ENCODE assay signal across 10 cellular contexts in the genomic region with DNA sequence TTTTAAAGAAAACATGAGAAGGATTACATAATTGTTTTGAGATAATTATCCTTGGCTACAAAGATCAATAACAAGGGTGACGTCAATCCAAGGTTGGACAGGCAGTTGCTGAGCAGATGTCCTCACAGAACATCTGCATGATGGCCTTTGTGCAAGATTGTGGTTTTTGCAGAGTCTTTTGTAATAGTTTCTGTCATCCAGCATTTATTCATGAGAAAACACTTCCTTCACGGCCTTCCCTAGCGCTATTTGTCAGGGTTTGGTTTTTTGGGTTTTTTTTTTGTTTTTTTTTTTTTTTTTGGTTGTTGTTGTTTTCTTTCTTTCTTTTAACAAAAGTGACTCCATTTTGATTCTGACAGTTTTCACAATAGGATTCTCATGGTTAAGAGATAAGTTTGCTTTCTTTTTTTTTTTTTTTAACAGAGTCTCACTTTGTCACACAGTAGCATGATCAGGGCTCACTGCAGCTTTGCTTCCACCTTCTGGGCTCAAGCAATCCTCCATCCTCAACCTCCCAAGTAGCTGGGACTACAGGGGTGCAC. TPM values are rescaled to one million over a fixed set of nuclear protein-coding genes. Genes with fewer than 3 reads are reported as not detected.
DNase-seq lines count a peak whose midpoint lies in the region; ATAC-seq and TF ChIP-seq lines count a peak whose summit lies in the region.
"Had no signal": no experiment of that assay in that cellular context is flagged by ENCODE, and none has a peak within 500 bp of the region (broad histone marks: within the 10 kb centered on the region; RNA-seq: fewer than 3 reads in every experiment).

No MANE protein-coding gene starts in this region.

- no peaks in the 10 kb centered on the region for H4K20me1 ChIP-seq in BLaER1 treated with 17β-estradiol and CSF1 and Interleukin-3, amounts not matched to agents 10 nM and 100 nM

- H3K9me3 ChIP-seq in BLaER1 treated with 17β-estradiol and CSF1 and Interleukin-3, amounts not matched to agents 10 nM and 100 nM (replicated peaks in 1 of 11) = peaks cover 0 to 6% (median 0%) of the 10 kb centered on the region in 11 experiments; a peak in 3 of 22 replicates
- no peaks in the 10 kb centered on the region for H3K9me3 ChIP-seq in lower lobe of right lung

- CTCF ChIA-PET in activated CD4-positive, alpha-beta memory T cell treated with anti-CD3 and anti-CD28 coated beads, Interleukin-2, amount 10 ng/mL, durations not matched to agents 7 days and 5 days (lab: Charles Lee) = interaction anchor here (0.7 kb wide), 1 partner anchor 112 kb away, joined by 3 read pairs; no protein-coding TSS in a partner anchor

- H3K4me3 ChIP-seq in BLaER1 treated with 17β-estradiol and CSF1 and Interleukin-3, amounts not matched to agents 10 nM and 100 nM = no peak overlapping the region
- H3K4me3 ChIP-seq in lower lobe of right lung = no peak overlapping the region

- ATAC-seq in HG02678 (IDR thresholded peaks at IDR 0.05; ENCODE audit: unreplicated experiment) (peak; percentile 46), lower lobe of right lung (peak; percentile 76 to 84), HG03025 (IDR thresholded peaks at IDR 0.05; ENCODE audit: low FRiP score, unreplicated experiment) (no peak), GM18502 (IDR thresholded peaks at IDR 0.05; ENCODE audit: poor library complexity, unreplicated experiment) (no peak)

- H3K27ac Mint-ChIP-seq in activated CD4-positive, alpha-beta memory T cell treated with anti-CD3 and anti-CD28 coated beads, Interleukin-2, amount 10 ng/mL, durations not matched to agents 7 days and 5 days = no peak overlapping the region
- H3K27ac Mint-ChIP-seq in activated T-helper 2 cell treated with anti-CD3 and anti-CD28 coated beads, Interferon-gamma antibody, Interleukin-2, Interleukin-4, amounts not matched to agents 10 μg/mL and 5 μg/mL and 100 μg/mL, durations not matched to agents 14 hours and 24 hours and 36 hours = no peak overlapping the region

- peak; percentile 1 for DNase-seq in T-helper 22 cell (ENCODE audit: low read depth)
- no peak for DNase-seq in lower lobe of right lung
- DNase-seq in activated CD4-positive, alpha-beta memory T cell treated with anti-CD3 and anti-CD28 coated beads, Interleukin-2, amount 10 ng/mL, durations not matched to agents 7 days and 5 days = no peak
- DNase-seq in activated T-helper 2 cell treated with anti-CD3 and anti-CD28 coated beads, Interferon-gamma antibody, Interleukin-2, Interleukin-4, amounts not matched to agents 10 μg/mL and 5 μg/mL and 100 μg/mL, durations not matched to agents 14 hours and 24 hours and 36 hours (ENCODE audit: low spot score) = no peak
- DNase-seq: activated naive CD4-positive, alpha-beta T cell; stimulated activated CD4-positive, alpha-beta T cell treated with anti-CD3 and anti-CD28 coated beads, Interleukin-4, amount 100 ng/mL, for 24 hours had no signal

- H3K27me3 ChIP-seq in BLaER1 treated with 17β-estradiol and CSF1 and Interleukin-3, amounts not matched to agents 10 nM and 100 nM = no peaks in the 10 kb centered on the region
- H3K27me3 ChIP-seq in lower lobe of right lung (ENCODE audit: low read depth) = no peaks in the 10 kb centered on the region

- H3K36me3 ChIP-seq in BLaER1 treated with 17β-estradiol and CSF1 and Interleukin-3, amounts not matched to agents 10 nM and 100 nM = no peaks in the 10 kb centered on the region
- no peaks in the 10 kb centered on the region for H3K36me3 ChIP-seq in lower lobe of right lung

- H3K9me3 Mint-ChIP-seq in activated CD4-positive, alpha-beta memory T cell treated with anti-CD3 and anti-CD28 coated beads, Interleukin-2, amount 10 ng/mL, durations not matched to agents 7 days and 5 days = no peaks in the 10 kb centered on the region
- H3K9me3 Mint-ChIP-seq in activated T-helper 2 cell treated with anti-CD3 and anti-CD28 coated beads, Interferon-gamma antibody, Interleukin-2, Interleukin-4, amounts not matched to agents 10 μg/mL and 5 μg/mL and 100 μg/mL, durations not matched to agents 14 hours and 24 hours and 36 hours = no peaks in the 10 kb centered on the region

- intact Hi-C loops in lower lobe of right lung (cut with DNase I) = no loop called here
- intact Hi-C loops in activated T-helper 2 cell treated with anti-CD3 and anti-CD28 coated beads, Interferon-gamma antibody, Interleukin-2, Interleukin-4, amounts not matched to agents 10 μg/mL and 5 μg/mL and 100 μg/mL, durations not matched to agents 14 hours and 24 hours and 36 hours (cut with micrococcal nuclease) = no loop called here

- H3K4me3 Mint-ChIP-seq in activated CD4-positive, alpha-beta memory T cell treated with anti-CD3 and anti-CD28 coated beads, Interleukin-2, amount 10 ng/mL, durations not matched to agents 7 days and 5 days = no peak overlapping the region
- H3K4me3 Mint-ChIP-seq in activated T-helper 2 cell treated with anti-CD3 and anti-CD28 coated beads, Interferon-gamma antibody, Interleukin-2, Interleukin-4, amounts not matched to agents 10 μg/mL and 5 μg/mL and 100 μg/mL, durations not matched to agents 14 hours and 24 hours and 36 hours (ENCODE audit: low read depth) = no peak overlapping the region

- H3K4me1 ChIP-seq in BLaER1 treated with 17β-estradiol and CSF1 and Interleukin-3, amounts not matched to agents 10 nM and 100 nM = peaks cover 19 to 78% (median 50%) of the 10 kb centered on the region in 10 experiments
- H3K4me1 ChIP-seq in lower lobe of right lung = no peaks in the 10 kb centered on the region

- POLR2A ChIA-PET in activated CD4-positive, alpha-beta memory T cell treated with anti-CD3 and anti-CD28 coated beads, Interleukin-2, amount 10 ng/mL, durations not matched to agents 7 days and 5 days (lab: Charles Lee) = interaction anchor here (0.6 kb wide), 1 partner anchor 97 kb away, joined by 3 read pairs; no protein-coding TSS in a partner anchor

- H3K36me3 Mint-ChIP-seq in activated CD4-positive, alpha-beta memory T cell treated with anti-CD3 and anti-CD28 coated beads, Interleukin-2, amount 10 ng/mL, durations not matched to agents 7 days and 5 days (ENCODE audit: low read depth) = no peaks in the 10 kb centered on the region
- no peaks in the 10 kb centered on the region for H3K36me3 Mint-ChIP-seq in activated T-helper 2 cell treated with anti-CD3 and anti-CD28 coated beads, Interferon-gamma antibody, Interleukin-2, Interleukin-4, amounts not matched to agents 10 μg/mL and 5 μg/mL and 100 μg/mL, durations not matched to agents 14 hours and 24 hours and 36 hours (ENCODE audit: low read depth)

- H3K27ac ChIP-seq in BLaER1 treated with 17β-estradiol and CSF1 and Interleukin-3, amounts not matched to agents 10 nM and 100 nM = peak overlapping the region; percentile 92 to 100 (median 97)
- peak overlapping the region; percentile 25 for H3K27ac ChIP-seq in lower lobe of right lung

- H3K4me2 ChIP-seq in BLaER1 treated with 17β-estradiol and CSF1 and Interleukin-3, amounts not matched to agents 10 nM and 100 nM = peak overlapping the region; percentile 47 to 79 (median 66); a peak in 21 of 22 replicates

- no peak for TF ChIP-seq CTCF in lower lobe of right lung (IDR thresholded peaks at IDR 0.05)

- peaks cover 4% of the 10 kb centered on the region for H3K27me3 Mint-ChIP-seq in activated CD4-positive, alpha-beta memory T cell treated with anti-CD3 and anti-CD28 coated beads, Interleukin-2, amount 10 ng/mL, durations not matched to agents 7 days and 5 days
- H3K27me3 Mint-ChIP-seq in activated T-helper 2 cell treated with anti-CD3 and anti-CD28 coated beads, Interferon-gamma antibody, Interleukin-2, Interleukin-4, amounts not matched to agents 10 μg/mL and 5 μg/mL and 100 μg/mL, durations not matched to agents 14 hours and 24 hours and 36 hours (ENCODE audit: low read depth) = peaks cover 7% of the 10 kb centered on the region

- peak overlapping the region; percentile 69 to 89 (median 82) for H3K9ac ChIP-seq in BLaER1 treated with 17β-estradiol and CSF1 and Interleukin-3, amounts not matched to agents 10 nM and 100 nM

- no peaks in the 10 kb centered on the region for H3K4me1 Mint-ChIP-seq in activated CD4-positive, alpha-beta memory T cell treated with anti-CD3 and anti-CD28 coated beads, Interleukin-2, amount 10 ng/mL, durations not matched to agents 7 days and 5 days
- peaks cover 9% of the 10 kb centered on the region for H3K4me1 Mint-ChIP-seq in activated T-helper 2 cell treated with anti-CD3 and anti-CD28 coated beads, Interferon-gamma antibody, Interleukin-2, Interleukin-4, amounts not matched to agents 10 μg/mL and 5 μg/mL and 100 μg/mL, durations not matched to agents 14 hours and 24 hours and 36 hours (ENCODE audit: low read depth)

RNA-seq across cellular contexts. Expression of gene ELF2, which starts 31.5 kb away (rescaled TPM):
- total RNA-seq in lower lobe of right lung = 54.0 TPM
- 10 to 100 TPM; 35.2 to 39.5 TPM for total RNA-seq in activated CD4-positive, alpha-beta memory T cell treated with anti-CD3 and anti-CD28 coated beads, Interleukin-2, amount 10 ng/mL, durations not matched to agents 7 days and 5 days
- total RNA-seq in activated T-helper 2 cell treated with anti-CD3 and anti-CD28 coated beads, Interferon-gamma antibody, Interleukin-2, Interleukin-4, amounts not matched to agents 10 μg/mL and 5 μg/mL and 100 μg/mL, durations not matched to agents 14 hours and 24 hours and 36 hours = 30.5 and 31.2 TPM in 2 replicates

Comparison
In these comparisons a context has a peak if more than half of its experiments do, and no peak if none do; other contexts are left out.
1. ATAC-seq: peak in HG02678 (single experiment) and lower lobe of right lung (2 of 2); none in HG03025 (single experiment) and GM18502 (single experiment).